In the genomic region with DNA sequence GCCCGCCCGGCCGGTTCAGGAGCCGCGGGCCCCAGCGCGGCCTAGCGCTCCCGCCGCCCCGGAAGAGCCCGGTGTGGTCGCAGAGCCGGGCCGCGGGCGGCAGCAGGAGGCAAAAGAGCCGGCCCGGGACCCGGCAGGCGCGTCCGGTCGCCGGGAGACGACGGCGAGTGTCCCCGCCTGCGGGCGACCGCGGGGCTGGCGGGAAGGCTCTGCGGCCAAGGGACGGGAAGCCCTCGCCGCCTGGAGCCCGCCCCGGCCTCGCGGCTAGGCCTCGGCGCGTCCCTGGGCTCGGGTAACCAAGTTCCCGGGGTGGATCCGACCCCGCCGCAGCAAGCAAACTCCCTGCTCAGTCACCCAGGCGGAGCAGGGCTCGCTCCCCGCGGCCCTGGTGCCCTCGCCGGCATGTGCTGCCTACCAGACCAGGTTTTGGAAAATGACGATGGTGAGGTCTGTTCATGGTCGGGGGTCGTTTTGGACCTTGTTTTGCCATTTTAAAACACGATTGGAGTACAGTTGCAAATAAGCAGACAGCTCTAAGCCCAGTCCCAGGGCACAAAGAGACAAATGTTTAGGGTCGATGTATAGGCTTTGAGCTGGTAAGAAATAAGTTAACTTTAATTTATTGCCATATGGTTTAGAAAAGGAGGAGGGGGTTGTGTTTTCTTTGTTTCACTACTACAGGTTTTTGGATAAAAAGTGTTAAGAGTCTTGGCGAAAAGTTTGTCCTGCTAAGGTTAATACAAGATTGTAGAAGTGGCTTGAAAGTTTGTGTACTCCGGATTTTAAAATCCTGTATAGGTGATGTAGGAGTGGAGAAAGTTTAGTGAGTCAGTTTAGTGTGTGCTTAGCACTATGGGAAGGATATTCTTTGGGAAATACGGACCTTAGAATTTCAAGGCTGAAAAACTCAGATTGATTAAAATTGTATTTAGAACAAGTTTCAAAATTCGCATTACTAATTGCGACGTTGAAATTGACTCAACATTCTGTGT, we compare ENCODE assay signal across 7 cellular contexts. TPM values are rescaled to one million over a fixed set of nuclear protein-coding genes. Genes with fewer than 3 reads are reported as not detected.
A peak's percentile ranks its signal among the peaks of the same experiment; 100 is the strongest.
DNase-seq lines count a peak whose midpoint lies in the region; ATAC-seq lines count a peak whose summit lies in the region.

No MANE protein-coding gene starts in this region.

- peaks cover 0 to 24% (median 5%) of the 10 kb centered on the region in 5 donors for H3K36me3 Mint-ChIP-seq in naive thymus-derived CD4-positive, alpha-beta T cell
- H3K36me3 Mint-ChIP-seq in stimulated activated memory B cell treated with anti-CD40 and anti-IgM and Interleukin-4, amounts not matched to agents 10 μg/mL and 1 μg/mL and 100 μg/mL, for 72 hours, result peaks cover 23% of the 10 kb centered on the region

- peak overlapping the region; percentile 98 to 100 for H3K27ac ChIP-seq in esophagus (ENCODE audit: low read depth in 2 of 2, low read length in 1 of 2)
- peak overlapping the region; percentile 95 for H3K27ac ChIP-seq in naive thymus-derived CD4-positive, alpha-beta T cell (ENCODE audit: low read depth, low read length)

- CTCF ChIA-PET in naive thymus-derived CD4-positive, alpha-beta T cell (lab: Charles Lee), result interaction anchor here (0.5 to 2.5 kb wide), 2 partner anchors 20 to 46 kb away, joined by 3 to 11 read pairs; no protein-coding TSS in a partner anchor

- H3K9me3 Mint-ChIP-seq in naive thymus-derived CD4-positive, alpha-beta T cell, result peaks cover 0 to 4% (median 0%) of the 10 kb centered on the region in 11 donors
- no peaks in the 10 kb centered on the region for H3K9me3 Mint-ChIP-seq in stimulated activated memory B cell treated with anti-CD40 and anti-IgM and Interleukin-4, amounts not matched to agents 10 μg/mL and 1 μg/mL and 100 μg/mL, for 72 hours

- intact Hi-C loops in naive thymus-derived CD4-positive, alpha-beta T cell (cut with micrococcal nuclease), result loop anchor here (1.0 to 5.0 kb wide), 5 partner anchors 43 to 1650 kb away; partner anchors contain the start of genes DNAH6 (in 1 of the 2), RNF103 (in 1 of the 2), TGOLN2 (in 1 of the 2) and TMSB10 (in 1 of the 2)

- peak overlapping the region; percentile 87 to 98 (median 89) for H3K4me3 Mint-ChIP-seq in naive thymus-derived CD4-positive, alpha-beta T cell
- peak overlapping the region; percentile 83 for H3K4me3 Mint-ChIP-seq in stimulated activated memory B cell treated with anti-CD40 and anti-IgM and Interleukin-4, amounts not matched to agents 10 μg/mL and 1 μg/mL and 100 μg/mL, for 72 hours

- no peaks in the 10 kb centered on the region for H3K27me3 ChIP-seq in esophagus (ENCODE audit: control insufficient read depth in 1 of 2, insufficient read depth in 2 of 2, low read length in 2 of 2)
- H3K27me3 ChIP-seq in naive thymus-derived CD4-positive, alpha-beta T cell (ENCODE audit: control insufficient read depth in 2 of 2, insufficient read depth in 2 of 2, low read length in 2 of 2), result no peaks in the 10 kb centered on the region

- H3K27me3 Mint-ChIP-seq in naive thymus-derived CD4-positive, alpha-beta T cell, result peaks cover 0 to 4% (median 0%) of the 10 kb centered on the region in 5 donors
- H3K27me3 Mint-ChIP-seq in stimulated activated memory B cell treated with anti-CD40 and anti-IgM and Interleukin-4, amounts not matched to agents 10 μg/mL and 1 μg/mL and 100 μg/mL, for 72 hours, result no peaks in the 10 kb centered on the region

- POLR2A ChIA-PET in naive thymus-derived CD4-positive, alpha-beta T cell (lab: Charles Lee), result interaction anchor here (0.6 to 6.3 kb wide), 6 partner anchors 9 to 591 kb away, joined by 3 to 112 read pairs (median 4); no protein-coding TSS in a partner anchor

- peak; percentile 25 for DNase-seq in NCI-H2171 (lab: John Stamatoyannopoulos, UW)
- peak; percentile 55 for DNase-seq in activated T-cell treated with anti-CD3 and anti-CD28 coated beads for 1 hour (ENCODE audit: low read depth)
- peak; percentile 69 to 80 (median 76) for DNase-seq in naive thymus-derived CD4-positive, alpha-beta T cell

- H3K4me1 Mint-ChIP-seq in naive thymus-derived CD4-positive, alpha-beta T cell, result peaks cover 43 to 70% (median 56%) of the 10 kb centered on the region in 7 donors
- peaks cover 49% of the 10 kb centered on the region for H3K4me1 Mint-ChIP-seq in stimulated activated memory B cell treated with anti-CD40 and anti-IgM and Interleukin-4, amounts not matched to agents 10 μg/mL and 1 μg/mL and 100 μg/mL, for 72 hours

- no peaks in the 10 kb centered on the region for H3K9me3 ChIP-seq in esophagus (ENCODE audit: control insufficient read depth in 2 of 2, insufficient read depth in 1 of 2, low read depth in 1 of 2, low read length in 1 of 2)
- H3K9me3 ChIP-seq in naive thymus-derived CD4-positive, alpha-beta T cell (ENCODE audit: control insufficient read depth in 2 of 3, low read length in 3 of 3), result no peaks in the 10 kb centered on the region

- peak overlapping the region; percentile 89 to 95 for H3K4me3 ChIP-seq in esophagus (ENCODE audit: low read depth in 1 of 2, low read length in 2 of 2)
- peak overlapping the region; percentile 85 for H3K4me3 ChIP-seq in naive thymus-derived CD4-positive, alpha-beta T cell (ENCODE audit: low read length)

- H3K4me1 ChIP-seq in esophagus (ENCODE audit: control insufficient read depth in 2 of 2, insufficient read depth in 2 of 2, low read length in 1 of 2), result no peaks in the 10 kb centered on the region
- H3K4me1 ChIP-seq in naive thymus-derived CD4-positive, alpha-beta T cell (ENCODE audit: control insufficient read depth in 2 of 2, insufficient read depth in 2 of 2, low read length in 2 of 2), result peaks cover 34 to 36% of the 10 kb centered on the region in 2 donors

- peak overlapping the region; percentile 90 to 98 (median 96) for H3K27ac Mint-ChIP-seq in naive thymus-derived CD4-positive, alpha-beta T cell
- H3K27ac Mint-ChIP-seq in stimulated activated memory B cell treated with anti-CD40 and anti-IgM and Interleukin-4, amounts not matched to agents 10 μg/mL and 1 μg/mL and 100 μg/mL, for 72 hours, result peak overlapping the region; percentile 86

- ATAC-seq in GM18511 (IDR thresholded peaks at IDR 0.05; ENCODE audit: unreplicated experiment) (peak; percentile 27), HG02678 (IDR thresholded peaks at IDR 0.05; ENCODE audit: unreplicated experiment) (peak; percentile 24)
- peak; percentile 62 for ATAC-seq in naive thymus-derived CD4-positive, alpha-beta T cell
- peak; percentile 66 for ATAC-seq in stimulated activated memory B cell treated with anti-CD40 and anti-IgM and Interleukin-4, amounts not matched to agents 10 μg/mL and 1 μg/mL and 100 μg/mL, for 72 hours

- 1 to 2% methylated on average over 37 to 67 of the region's 67 CpGs for WGBS in esophagus, 2 donors

- no peaks in the 10 kb centered on the region for H3K36me3 ChIP-seq in esophagus (ENCODE audit: control insufficient read depth in 2 of 2, insufficient read depth in 2 of 2, low read length in 1 of 2)
- H3K36me3 ChIP-seq in naive thymus-derived CD4-positive, alpha-beta T cell (ENCODE audit: control insufficient read depth in 2 of 3, insufficient read depth in 3 of 3, low read length in 3 of 3), result peaks cover 0 to 3% (median 0%) of the 10 kb centered on the region in 3 experiments

RNA-seq across cellular contexts. Expression of gene KCMF1, which starts 1.1 kb away (rescaled TPM):
- polyA plus RNA-seq in esophagus, result 10 to 100 TPM; 33.7 to 52.7 TPM
- total RNA-seq in naive thymus-derived CD4-positive, alpha-beta T cell, result 10 to 100 TPM; 57.7 to 81.3 (median 60.8) TPM
- 10 to 100 TPM; 15.6 to 20.2 TPM for polyA plus RNA-seq in naive thymus-derived CD4-positive, alpha-beta T cell

Comparison
In these comparisons a context has a peak if more than half of its experiments do, and no peak if none do; other contexts are left out.
1. Peak in every context shown above with its lines: DNase-seq, ATAC-seq, H3K4me3 ChIP-seq and H3K27ac ChIP-seq.
2. DNase-seq: peak in every context shown above with its lines; median percentile 76 in naive thymus-derived CD4-positive, alpha-beta T cell; 55 in activated T-cell treated with anti-CD3 and anti-CD28 coated beads for 1 hour; 25 in NCI-H2171.